Comparison of ENCODE assay signal across 18 cellular contexts in genomic region chr7:70735313-70735712, GRCh38.
DNase-seq lines count a peak whose midpoint lies in the region; ATAC-seq, FAIRE-seq and TF ChIP-seq lines count a peak whose summit lies in the region.
"Had no signal": no experiment of that assay in that cellular context is flagged by ENCODE, and none has a peak within 500 bp of the region (broad histone marks: within the 10 kb centered on the region; RNA-seq: fewer than 3 reads in every experiment).

No MANE protein-coding gene starts in this region.

- H4K5ac ChIP-seq in H1 (ENCODE audit: insufficient read length, low read depth, low read length), result no peak overlapping the region

- peak; percentile 60 for FAIRE-seq in H1 (lab: Jason Lieb, UNC)
- FAIRE-seq: A204.1, H54 had no signal

- no peak for TF ChIP-seq EP300 in H1 (IDR thresholded peaks at IDR 0.05; ENCODE audit: borderline replicate concordance in 1 of 2, low read depth in 2 of 2, low read length in 2 of 2)

- intact Hi-C loops in Calu3 (cut with micrococcal nuclease; ENCODE audit: unreplicated experiment), result no loop called here
- intact Hi-C loops in activated T-helper 1 cell treated with anti-CD3 and anti-CD28 coated beads, Interleukin-12 subunit alpha, Interleukin-12 subunit beta, Interleukin-2, Interleukin-4 antibody, amounts not matched to agents 30 ng/mL and 10 ng/mL and 1 ng/mL, durations not matched to agents 14 hours and 24 hours and 36 hours (cut with micrococcal nuclease), result no loop called here

- H2BK20ac ChIP-seq in H1 (ENCODE audit: low read length), result no peak overlapping the region

- no TSS peak for BruUV-seq in Calu3 (replicated peaks; lab: Mats Ljungman, UMichigan)

- POLR2A ChIA-PET in H1 (lab: Charles Lee; ENCODE audit: partially characterized antibody), result interaction anchor here (0.6 to 1.1 kb wide), 3 partner anchors 8 to 27 kb away, joined by 3 to 4 read pairs (median 4); no protein-coding TSS in a partner anchor

- peak overlapping the region in 6 of 11 experiments; percentile 6 to 47 (median 26); a peak in 3 of 22 replicates for H3K27ac ChIP-seq in BLaER1 treated with 17β-estradiol and CSF1 and Interleukin-3, amounts not matched to agents 10 nM and 100 nM
- no peak overlapping the region for H3K27ac ChIP-seq in H1 (ENCODE audit: low read depth, low read length)

- no peaks in the 10 kb centered on the region for H3K27me3 Mint-ChIP-seq in T-helper 17 cell
- H3K27me3 Mint-ChIP-seq in progenitor cell of endocrine pancreas, result no peaks in the 10 kb centered on the region
- no peaks in the 10 kb centered on the region for H3K27me3 Mint-ChIP-seq in Calu3 (ENCODE audit: unreplicated experiment)
- H3K27me3 Mint-ChIP-seq in activated T-helper 1 cell treated with anti-CD3 and anti-CD28 coated beads, Interleukin-12 subunit alpha, Interleukin-12 subunit beta, Interleukin-2, Interleukin-4 antibody, amounts not matched to agents 30 ng/mL and 10 ng/mL and 1 ng/mL, durations not matched to agents 14 hours and 24 hours and 36 hours (ENCODE audit: insufficient read depth), result no peaks in the 10 kb centered on the region

- TF ChIP-seq CTCF in H1 (IDR thresholded peaks at IDR 0.05; ENCODE audit: control extremely low read depth in 1 of 3, insufficient read depth in 1 of 3, low read depth in 1 of 3, low read length in 3 of 3) (no peak), progenitor cell of endocrine pancreas (IDR thresholded peaks at IDR 0.05; ENCODE audit: unreplicated experiment) (no peak), Calu3 (IDR thresholded peaks at IDR 0.05; ENCODE audit: unreplicated experiment) (no peak)

- no peak overlapping the region for H3K9ac ChIP-seq in BLaER1 treated with 17β-estradiol and CSF1 and Interleukin-3, amounts not matched to agents 10 nM and 100 nM
- H3K9ac ChIP-seq in H1 (replicated peaks in 1 of 4; ENCODE audit: extremely low read depth in 1 of 4, low read depth in 3 of 4, low read length in 3 of 4), result no peak overlapping the region

- H3K4me2 ChIP-seq in BLaER1 treated with 17β-estradiol and CSF1 and Interleukin-3, amounts not matched to agents 10 nM and 100 nM, result peak overlapping the region; percentile 16 to 65 (median 40); a peak in 16 of 22 replicates
- H3K4me2 ChIP-seq in H1 (ENCODE audit: insufficient read depth in 1 of 2, low read depth in 2 of 2, low read length in 2 of 2), result 0 out of 4 replicates have a peak overlapping the region, but pooled peaks of 1 of the 2 experiments have one; percentile 3

- H3K27me3 ChIP-seq in BLaER1 treated with 17β-estradiol and CSF1 and Interleukin-3, amounts not matched to agents 10 nM and 100 nM, result no peaks in the 10 kb centered on the region
- H3K27me3 ChIP-seq in H1 (replicated peaks in 1 of 4; ENCODE audit: control insufficient read depth in 3 of 4, extremely low read depth in 1 of 4, insufficient read depth in 3 of 4, low read length in 3 of 4), result no peaks in the 10 kb centered on the region

- H2BK120ac ChIP-seq in H1 (replicated peaks; ENCODE audit: low read depth, low read length), result no peak overlapping the region

- H4K8ac ChIP-seq in H1 (ENCODE audit: extremely low read depth, insufficient read depth, low read length), result no peak overlapping the region

- H3K27ac Mint-ChIP-seq in T-helper 17 cell, result peak overlapping the region; percentile 76
- peak overlapping the region; percentile 27 for H3K27ac Mint-ChIP-seq in progenitor cell of endocrine pancreas
- no peak overlapping the region for H3K27ac Mint-ChIP-seq in Calu3 (ENCODE audit: unreplicated experiment)
- no peak overlapping the region for H3K27ac Mint-ChIP-seq in activated T-helper 1 cell treated with anti-CD3 and anti-CD28 coated beads, Interleukin-12 subunit alpha, Interleukin-12 subunit beta, Interleukin-2, Interleukin-4 antibody, amounts not matched to agents 30 ng/mL and 10 ng/mL and 1 ng/mL, durations not matched to agents 14 hours and 24 hours and 36 hours
- H3K27ac Mint-ChIP-seq: CD8-positive, alpha-beta T cell; HFFc6 had no signal

- no peak for DNase-seq in T-helper 17 cell
- DNase-seq in H1 (ENCODE audit: low read depth in 1 of 2, low spot score in 2 of 2), result no peak
- no peak for DNase-seq in progenitor cell of endocrine pancreas (ENCODE audit: low spot score, unreplicated experiment)
- DNase-seq in Calu3, result no peak
- no peak for DNase-seq in activated T-helper 1 cell treated with anti-CD3 and anti-CD28 coated beads, Interleukin-12 subunit alpha, Interleukin-12 subunit beta, Interleukin-2, Interleukin-4 antibody, amounts not matched to agents 30 ng/mL and 10 ng/mL and 1 ng/mL, durations not matched to agents 14 hours and 24 hours and 36 hours (ENCODE audit: low spot score)
- no peak for DNase-seq in putamen (ENCODE audit: low spot score)
- DNase-seq: CD8-positive, alpha-beta T cell; HFFc6; KG1; NCI-H1048; NCI-H1436; NCI-H1930; NCI-H226; NCI-H524; SHP77 treated with DMSO at 0.1 percent for 48 hours had no signal

- H2AFZ ChIP-seq in H1 (ENCODE audit: low read length), result no peak overlapping the region

- H3K36me3 Mint-ChIP-seq in T-helper 17 cell (ENCODE audit: low read depth), result no peaks in the 10 kb centered on the region
- H3K36me3 Mint-ChIP-seq in progenitor cell of endocrine pancreas (ENCODE audit: insufficient read depth), result peaks cover 10% of the 10 kb centered on the region
- H3K36me3 Mint-ChIP-seq in Calu3 (ENCODE audit: insufficient read depth, unreplicated experiment), result no peaks in the 10 kb centered on the region
- H3K36me3 Mint-ChIP-seq in activated T-helper 1 cell treated with anti-CD3 and anti-CD28 coated beads, Interleukin-12 subunit alpha, Interleukin-12 subunit beta, Interleukin-2, Interleukin-4 antibody, amounts not matched to agents 30 ng/mL and 10 ng/mL and 1 ng/mL, durations not matched to agents 14 hours and 24 hours and 36 hours (ENCODE audit: low read depth), result no peaks in the 10 kb centered on the region
- H3K36me3 Mint-ChIP-seq: CD8-positive, alpha-beta T cell had no signal

- H3K4me1 Mint-ChIP-seq in T-helper 17 cell (peaks cover 34% of the 10 kb centered on the region), progenitor cell of endocrine pancreas (ENCODE audit: low read depth) (peaks cover 24% of the 10 kb centered on the region), Calu3 (ENCODE audit: low read depth, unreplicated experiment) (no peaks in the 10 kb centered on the region)
- no peaks in the 10 kb centered on the region for H3K4me1 Mint-ChIP-seq in activated T-helper 1 cell treated with anti-CD3 and anti-CD28 coated beads, Interleukin-12 subunit alpha, Interleukin-12 subunit beta, Interleukin-2, Interleukin-4 antibody, amounts not matched to agents 30 ng/mL and 10 ng/mL and 1 ng/mL, durations not matched to agents 14 hours and 24 hours and 36 hours (ENCODE audit: low read depth)

- peaks cover 3 to 7% (median 6%) of the 10 kb centered on the region in 11 experiments; a peak in 19 of 22 replicates for H3K9me3 ChIP-seq in BLaER1 treated with 17β-estradiol and CSF1 and Interleukin-3, amounts not matched to agents 10 nM and 100 nM (replicated peaks in 1 of 11)
- H3K9me3 ChIP-seq in T-helper 17 cell (ENCODE audit: control insufficient read depth, low read length, poor library complexity, severe bottlenecking), result no peaks in the 10 kb centered on the region
- 0 out of 4 replicates have a peak, but pooled peaks cover 0 to 2% of the 10 kb centered on the region in 2 experiments for H3K9me3 ChIP-seq in H1 (ENCODE audit: insufficient read depth in 2 of 2, low read depth in 1 of 2, low read length in 1 of 2)

- TF ChIP-seq POLR2A in H1 (IDR thresholded peaks at IDR 0.05; ENCODE audit: control extremely low read depth in 1 of 2, low read depth in 2 of 2, low read length in 2 of 2), result no peak

- no peak overlapping the region for H3K14ac ChIP-seq in H1 (ENCODE audit: insufficient read length)

- no peak for ATAC-seq in T-helper 17 cell
- ATAC-seq: CD8-positive, alpha-beta T cell had no signal

- no peak overlapping the region for H2BK12ac ChIP-seq in H1 (ENCODE audit: low read depth, low read length)

- H4K91ac ChIP-seq in H1 (replicated peaks; ENCODE audit: insufficient read length, low read length), result no peak overlapping the region

- no peak overlapping the region for H3K18ac ChIP-seq in H1 (ENCODE audit: extremely low read depth, low read length)

- CTCF ChIA-PET in H1 (lab: Charles Lee; ENCODE audit: partially characterized antibody), result no interaction called here
- CTCF ChIA-PET in Calu3 (lab: Charles Lee), result no interaction called here

- H3K56ac ChIP-seq in H1 (replicated peaks; ENCODE audit: insufficient read length, low read depth, low read length), result no peak overlapping the region

- H3K9me3 Mint-ChIP-seq in progenitor cell of endocrine pancreas (ENCODE audit: low read depth), result peaks cover 2% of the 10 kb centered on the region
- H3K9me3 Mint-ChIP-seq in Calu3 (ENCODE audit: low read depth, unreplicated experiment), result no peaks in the 10 kb centered on the region
- H3K9me3 Mint-ChIP-seq in activated T-helper 1 cell treated with anti-CD3 and anti-CD28 coated beads, Interleukin-12 subunit alpha, Interleukin-12 subunit beta, Interleukin-2, Interleukin-4 antibody, amounts not matched to agents 30 ng/mL and 10 ng/mL and 1 ng/mL, durations not matched to agents 14 hours and 24 hours and 36 hours, result no peaks in the 10 kb centered on the region
- H3K9me3 Mint-ChIP-seq: CD8-positive, alpha-beta T cell had no signal

- peaks cover 14% of the 10 kb centered on the region for H3K79me1 ChIP-seq in H1 (ENCODE audit: low read depth, low read length)

- 67% methylated on average over 11 of the region's 11 CpGs; no CpG with 5 or more reads in 1 of the 2 experiments for WGBS in H1 (ENCODE audit: extremely low coverage in 1 of 2, insufficient coverage in 1 of 2, insufficient read length in 1 of 2, insufficient replicate concordance in 2 of 2, low coverage in 1 of 2, low lambda C conversion rate in 2 of 2, missing lambda C conversion rate in 1 of 2), 2 experiments

- H3K4ac ChIP-seq in H1 (replicated peaks; ENCODE audit: insufficient read length, low read depth, low read length), result no peak overlapping the region

- no peak for TF ChIP-seq RAD21 in H1 (IDR thresholded peaks at IDR 0.05 in 1 of 2, conservative IDR thresholded peaks at IDR 0.05 in 1 of 2; ENCODE audit: low read depth in 2 of 2, low read length in 2 of 2)

- H3K4me3 ChIP-seq in BLaER1 treated with 17β-estradiol and CSF1 and Interleukin-3, amounts not matched to agents 10 nM and 100 nM, result no peak overlapping the region
- H3K4me3 ChIP-seq in H1 (ENCODE audit: extremely low read depth in 1 of 4, insufficient read depth in 2 of 4, low read depth in 3 of 4, low read length in 4 of 4), result no peak overlapping the region

- no peak overlapping the region for H2AK5ac ChIP-seq in H1 (ENCODE audit: low read depth, low read length)

- no peak overlapping the region for H2BK15ac ChIP-seq in H1 (ENCODE audit: low read length)

- no peak overlapping the region for H3K23ac ChIP-seq in H1 (ENCODE audit: insufficient read length)

- peaks cover 0 to 60% (median 20%) of the 10 kb centered on the region in 11 experiments; a peak in 17 of 22 replicates for H3K36me3 ChIP-seq in BLaER1 treated with 17β-estradiol and CSF1 and Interleukin-3, amounts not matched to agents 10 nM and 100 nM
- peaks cover 0 to 12% (median 2%) of the 10 kb centered on the region in 4 experiments; a peak in 1 of 8 replicates for H3K36me3 ChIP-seq in H1 (ENCODE audit: control insufficient read depth in 2 of 4, insufficient read depth in 4 of 4, low read length in 3 of 4)

- H3K4me3 Mint-ChIP-seq in T-helper 17 cell (peak overlapping the region; percentile 52), progenitor cell of endocrine pancreas (ENCODE audit: low read depth) (no peak overlapping the region), Calu3 (ENCODE audit: low read depth, unreplicated experiment) (no peak overlapping the region)
- H3K4me3 Mint-ChIP-seq in activated T-helper 1 cell treated with anti-CD3 and anti-CD28 coated beads, Interleukin-12 subunit alpha, Interleukin-12 subunit beta, Interleukin-2, Interleukin-4 antibody, amounts not matched to agents 30 ng/mL and 10 ng/mL and 1 ng/mL, durations not matched to agents 14 hours and 24 hours and 36 hours, result no peak overlapping the region
- H3K4me3 Mint-ChIP-seq: CD8-positive, alpha-beta T cell; HFFc6 had no signal

- H3K23me2 ChIP-seq in H1 (ENCODE audit: low read depth, low read length), result no peaks in the 10 kb centered on the region; the same call in 1 of the 2 replicates

- no peak overlapping the region for H2BK5ac ChIP-seq in H1 (ENCODE audit: low read depth, low read length)

- peaks cover 0 to 100% (median 91%) of the 10 kb centered on the region in 11 experiments; a peak in 17 of 22 replicates for H4K20me1 ChIP-seq in BLaER1 treated with 17β-estradiol and CSF1 and Interleukin-3, amounts not matched to agents 10 nM and 100 nM
- H4K20me1 ChIP-seq in H1 (replicated peaks in 1 of 2; ENCODE audit: control insufficient read depth in 1 of 2, insufficient read depth in 2 of 2, low read length in 2 of 2), result peaks cover 17 to 29% of the 10 kb centered on the region in 2 experiments

- H3K79me2 ChIP-seq in H1 (ENCODE audit: control insufficient read depth in 1 of 2, insufficient read depth in 2 of 2, low read length in 2 of 2), result peaks cover 22 to 97% of the 10 kb centered on the region in 2 experiments

- peaks cover 65 to 78% (median 68%) of the 10 kb centered on the region in 10 experiments for H3K4me1 ChIP-seq in BLaER1 treated with 17β-estradiol and CSF1 and Interleukin-3, amounts not matched to agents 10 nM and 100 nM
- peaks cover 3 to 35% (median 12%) of the 10 kb centered on the region in 4 experiments for H3K4me1 ChIP-seq in H1 (replicated peaks in 1 of 4; ENCODE audit: control insufficient read depth in 3 of 4, insufficient read depth in 4 of 4, low read length in 3 of 4)

Comparison
In these comparisons a context has a peak if more than half of its experiments do, and no peak if none do; other contexts are left out.
1. H3K27ac Mint-ChIP-seq: peak in T-helper 17 cell (single experiment) and progenitor cell of endocrine pancreas (single experiment); none in Calu3 (single experiment) and activated T-helper 1 cell treated with anti-CD3 and anti-CD28 coated beads, Interleukin-12 subunit alpha, Interleukin-12 subunit beta, Interleukin-2, Interleukin-4 antibody, amounts not matched to agents 30 ng/mL and 10 ng/mL and 1 ng/mL, durations not matched to agents 14 hours and 24 hours and 36 hours (single experiment).